ENCODE assay signal across 14 cellular contexts in genomic region chr7:6639627-6640026, GRCh38. TPM values are rescaled to one million over a fixed set of nuclear protein-coding genes. Genes with fewer than 3 reads are reported as not detected.
DNase-seq lines count a peak whose midpoint lies in the region; ATAC-seq and TF ChIP-seq lines count a peak whose summit lies in the region.
"Had no signal": no experiment of that assay in that cellular context is flagged by ENCODE, and none has a peak within 500 bp of the region (broad histone marks: within the 10 kb centered on the region; RNA-seq: fewer than 3 reads in every experiment).

No MANE protein-coding gene starts in this region.

- H3K4me1 ChIP-seq in endodermal cell (ENCODE audit: control insufficient read depth, insufficient read depth, low read length), result no peaks in the 10 kb centered on the region
- peaks cover 34% of the 10 kb centered on the region in 2 experiments for H3K4me1 ChIP-seq in neutrophil (ENCODE audit: control insufficient read depth in 1 of 2, insufficient read depth in 1 of 2, low read depth in 1 of 2, low read length in 1 of 2)
- peaks cover 12% of the 10 kb centered on the region for H3K4me1 ChIP-seq in psoas muscle
- H3K4me1 ChIP-seq: colonic mucosa had no signal

- CTCF ChIA-PET in activated CD4-positive, alpha-beta T cell treated with anti-CD3 and anti-CD28 coated beads for 36 hours (lab: Charles Lee), result interaction anchor here (0.5 kb wide), 1 partner anchor 16 kb away, joined by 4 read pairs; no protein-coding TSS in a partner anchor
- CTCF ChIA-PET in RWPE1 (lab: Yijun Ruan, JAX), result interaction anchor here (0.6 kb wide), 1 partner anchor 13 kb away, joined by 3 read pairs; no protein-coding TSS in a partner anchor

- no peak overlapping the region for H3K9ac ChIP-seq in endodermal cell (ENCODE audit: extremely low read depth, low read length, poor library complexity, severe bottlenecking)

- 93 to 97% methylated on average over 7 to 11 of the region's 11 CpGs for WGBS in endodermal cell (ENCODE audit: insufficient coverage in 1 of 2, insufficient read length in 1 of 2), 2 experiments
- WGBS in psoas muscle, 3 donors, result 87 to 92% (median 90%) methylated on average over 11 of the region's 11 CpGs

- no peak for ATAC-seq in activated CD4-positive, alpha-beta T cell treated with anti-CD3 and anti-CD28 coated beads for 36 hours
- ATAC-seq in psoas muscle, result no peak

- H3K4me3 ChIP-seq in endodermal cell (ENCODE audit: low read length), result no peak overlapping the region
- H3K4me3 ChIP-seq in neutrophil (ENCODE audit: low read depth in 1 of 2, low read length in 1 of 2), result no peak overlapping the region
- no peak overlapping the region for H3K4me3 ChIP-seq in psoas muscle
- H3K4me3 ChIP-seq: colonic mucosa, SJCRH30 had no signal

- intact Hi-C loops in activated CD4-positive, alpha-beta T cell treated with anti-CD3 and anti-CD28 coated beads for 36 hours (cut with DNase I, micrococcal nuclease), result loop anchor here in 1 of 2 experiments (10.0 kb wide), 1 partner anchor 925 kb away; the partner anchor contains the start of gene MIOS
- intact Hi-C loops in psoas muscle (cut with DNase I), result loop anchor here (2.0 to 10.0 kb wide), 2 partner anchors 51 to 85 kb away; no protein-coding TSS in a partner anchor

- POLR2A ChIA-PET in activated CD4-positive, alpha-beta T cell treated with anti-CD3 and anti-CD28 coated beads for 36 hours (lab: Charles Lee), result interaction anchor here (0.9 kb wide), 1 partner anchor 95 kb away, joined by 3 read pairs; no protein-coding TSS in a partner anchor
- POLR2A ChIA-PET in RWPE1 (lab: Yijun Ruan, JAX; ENCODE audit: low non-redundant PET), result interaction anchor here (0.6 kb wide), 1 partner anchor 123 kb away, joined by 3 read pairs; no protein-coding TSS in a partner anchor

- H3K27ac ChIP-seq in RWPE1 (peak overlapping the region; percentile 17), endodermal cell (ENCODE audit: low read depth, low read length) (no peak overlapping the region), neutrophil (peak overlapping the region; percentile 39), psoas muscle (no peak overlapping the region)
- H3K27ac ChIP-seq: colonic mucosa, SJCRH30 had no signal

- H3K27me3 Mint-ChIP-seq in activated CD4-positive, alpha-beta T cell treated with anti-CD3 and anti-CD28 coated beads for 36 hours, result no peaks in the 10 kb centered on the region
- no peaks in the 10 kb centered on the region for H3K27me3 Mint-ChIP-seq in endodermal cell (ENCODE audit: insufficient read depth)

- H3K27me3 ChIP-seq in endodermal cell (ENCODE audit: control insufficient read depth, insufficient read depth, low read length, poor library complexity, severe bottlenecking) (no peaks in the 10 kb centered on the region), neutrophil (no peaks in the 10 kb centered on the region), psoas muscle (ENCODE audit: insufficient read depth in 3 of 3, low read length in 2 of 3) (no peaks in the 10 kb centered on the region)
- H3K27me3 ChIP-seq: colonic mucosa had no signal

- peaks cover 40% of the 10 kb centered on the region for H3K36me3 Mint-ChIP-seq in activated CD4-positive, alpha-beta T cell treated with anti-CD3 and anti-CD28 coated beads for 36 hours (ENCODE audit: low read depth)
- peaks cover 37% of the 10 kb centered on the region for H3K36me3 Mint-ChIP-seq in endodermal cell (ENCODE audit: low read depth)

- peaks cover 26% of the 10 kb centered on the region for H3K4me1 Mint-ChIP-seq in activated CD4-positive, alpha-beta T cell treated with anti-CD3 and anti-CD28 coated beads for 36 hours
- peaks cover 18% of the 10 kb centered on the region for H3K4me1 Mint-ChIP-seq in endodermal cell

- H3K27ac Mint-ChIP-seq in activated CD4-positive, alpha-beta T cell treated with anti-CD3 and anti-CD28 coated beads for 36 hours, result peak overlapping the region; percentile 75
- H3K27ac Mint-ChIP-seq in endodermal cell, result peak overlapping the region; percentile 93

- no peak for TF ChIP-seq CTCF in RWPE1 (conservative IDR thresholded peaks at IDR 0.05; ENCODE audit: low read depth)
- TF ChIP-seq CTCF in endodermal cell (conservative IDR thresholded peaks at IDR 0.05), result no peak
- no peak for TF ChIP-seq CTCF in neutrophil (IDR thresholded peaks at IDR 0.05)
- TF ChIP-seq CTCF in psoas muscle (IDR thresholded peaks at IDR 0.05), result no peak

- H3K36me3 ChIP-seq in endodermal cell (ENCODE audit: control insufficient read depth, insufficient read depth, low read length) (peaks cover 5% of the 10 kb centered on the region), neutrophil (peaks cover 51% of the 10 kb centered on the region), psoas muscle (ENCODE audit: insufficient read depth in 1 of 2, low read depth in 1 of 2) (peaks cover 7 to 47% of the 10 kb centered on the region in 2 donors)
- H3K36me3 ChIP-seq: colonic mucosa had no signal

- H3K4me3 Mint-ChIP-seq in activated CD4-positive, alpha-beta T cell treated with anti-CD3 and anti-CD28 coated beads for 36 hours, result no peak overlapping the region
- H3K4me3 Mint-ChIP-seq in endodermal cell, result no peak overlapping the region

- peaks cover 3% of the 10 kb centered on the region for H3K9me3 Mint-ChIP-seq in activated CD4-positive, alpha-beta T cell treated with anti-CD3 and anti-CD28 coated beads for 36 hours (ENCODE audit: low read depth)
- no peaks in the 10 kb centered on the region for H3K9me3 Mint-ChIP-seq in endodermal cell

- DNase-seq in activated CD4-positive, alpha-beta T cell treated with anti-CD3 and anti-CD28 coated beads for 36 hours, result no peak
- DNase-seq in activated CD4-positive, alpha-beta T cell treated with anti-CD3 and anti-CD28 coated beads for 48 hours, result no peak
- DNase-seq in RWPE1 (ENCODE audit: low spot score), result no peak
- no peak for DNase-seq in endodermal cell
- no peak for DNase-seq in SKM-1 treated with dmso at 0.1 percent for 144 hours (lab: John Stamatoyannopoulos, UW; ENCODE audit: unreplicated experiment)
- no peak for DNase-seq in psoas muscle
- no peak for DNase-seq in SHP77 treated with DMSO at 0.1 percent for 48 hours (lab: John Stamatoyannopoulos, UW)
- DNase-seq: activated CD8-positive, alpha-beta memory T cell treated with anti-CD3 and anti-CD28 coated beads, Interleukin-2, amount 50 U/mL, for 4 hours; COR-L47; GF-D8; NCI-H446; SJCRH30 had no signal

- H3K9me3 ChIP-seq in endodermal cell (ENCODE audit: control insufficient read depth, low read length), result no peaks in the 10 kb centered on the region
- no peaks in the 10 kb centered on the region for H3K9me3 ChIP-seq in neutrophil
- H3K9me3 ChIP-seq in psoas muscle, result no peaks in the 10 kb centered on the region
- H3K9me3 ChIP-seq: colonic mucosa, SJCRH30 had no signal

RNA-seq across cellular contexts. Expression of gene ZNF316, which starts 2.5 kb away (rescaled TPM):
- total RNA-seq in activated CD4-positive, alpha-beta T cell treated with anti-CD3 and anti-CD28 coated beads for 36 hours, result 10 to 100 TPM; 15.7 to 20.8 TPM
- total RNA-seq in endodermal cell (10 to 100 TPM; 21.4 to 29.6 TPM), psoas muscle (10 to 100 TPM; 13.9 to 21.7 (median 19.2) TPM)
- 33.6 TPM for polyA plus RNA-seq in endodermal cell (2013, experiment 1 of 2)
- 24.9 TPM for polyA plus RNA-seq in endodermal cell (2013, experiment 2 of 2)
- 10 to 100 TPM in 2 of 3 donors, 1 to 10 TPM in 1; 9.4 to 17.8 (median 12.7) TPM for polyA plus RNA-seq in psoas muscle

RNA-seq across cellular contexts. Expression of gene ZNF853, which starts 24.2 kb away (rescaled TPM):
- total RNA-seq in activated CD4-positive, alpha-beta T cell treated with anti-CD3 and anti-CD28 coated beads for 36 hours, result 1 to 10 TPM; 1.2 to 1.3 TPM
- total RNA-seq in endodermal cell (10 to 100 TPM; 14.2 to 17.2 TPM), psoas muscle (10 to 100 TPM in 3 of 4 donors, 1 to 10 TPM in 1; 7.0 to 10.5 (median 10.4) TPM)
- polyA plus RNA-seq in endodermal cell (2013, experiment 1 of 2), result 11.1 TPM
- polyA plus RNA-seq in endodermal cell (2013, experiment 2 of 2), result 10.6 TPM
- 1 to 10 TPM; 4.4 to 7.8 (median 6.7) TPM for polyA plus RNA-seq in psoas muscle

RNA-seq across cellular contexts. Expression of gene INTS15, which starts 49.8 kb away (rescaled TPM):
- 10 to 100 TPM; 27.8 to 31.8 TPM for total RNA-seq in activated CD4-positive, alpha-beta T cell treated with anti-CD3 and anti-CD28 coated beads for 36 hours
- total RNA-seq in endodermal cell (10 to 100 TPM; 34.4 to 38.0 TPM), psoas muscle (10 to 100 TPM; 14.1 to 26.3 (median 21.3) TPM)
- polyA plus RNA-seq in endodermal cell (2013, experiment 1 of 2), result 36.7 TPM
- polyA plus RNA-seq in endodermal cell (2013, experiment 2 of 2), result 29.4 TPM
- polyA plus RNA-seq in psoas muscle, result 10 to 100 TPM; 20.3 to 46.0 (median 25.6) TPM

Comparison
In these comparisons a context has a peak if more than half of its experiments do, and no peak if none do; other contexts are left out.
1. H3K27ac ChIP-seq: peak in RWPE1 (single experiment) and neutrophil (single experiment); none in endodermal cell (single experiment) and psoas muscle (single experiment).